ENCODE assay signal across 21 cellular contexts in the genomic region with DNA sequence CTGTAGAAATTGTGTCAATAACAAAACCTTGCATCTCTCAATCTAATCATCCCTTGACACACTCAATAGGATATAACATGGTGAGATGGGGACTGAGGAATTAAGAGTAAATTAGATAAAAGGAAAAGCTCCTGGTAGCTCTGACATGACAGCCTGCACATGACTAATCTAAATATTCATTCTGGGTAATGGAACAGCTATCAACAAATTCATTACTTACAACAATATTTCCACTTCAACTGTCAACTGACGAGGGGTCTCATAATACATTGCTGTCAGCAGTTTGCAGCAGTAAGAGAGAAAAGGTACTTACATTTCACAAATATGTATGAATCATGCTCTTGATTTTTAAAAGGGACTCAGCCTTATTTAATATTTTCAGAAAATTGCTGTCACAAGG.
A peak's percentile ranks its signal among the peaks of the same experiment; 100 is the strongest.
DNase-seq lines count a peak whose midpoint lies in the region; ATAC-seq and FAIRE-seq lines count a peak whose summit lies in the region.
"Had no signal": no experiment of that assay in that cellular context is flagged by ENCODE, and none has a peak within 500 bp of the region (broad histone marks: within the 10 kb centered on the region; RNA-seq: fewer than 3 reads in every experiment).

No MANE protein-coding gene starts in this region.

- DNase-seq in NCI-H1436 (lab: John Stamatoyannopoulos, UW) (peak; percentile 94), NCI-H1436 treated with DMSO at 0.1 percent for 48 hours (lab: John Stamatoyannopoulos, UW) (peak; percentile 100), SW480 (ENCODE audit: low spot score) (no peak), T-cell (no peak)
- DNase-seq in stimulated activated CD4-positive, alpha-beta T cell treated with anti-CD3 and anti-CD28 coated beads, Interleukin-12 subunit alpha, Interleukin-12 subunit beta, amount 100 ng/mL, for 4 hours, result no peak
- DNase-seq: Caco-2; CD4-positive, CD25-positive, alpha-beta regulatory T cell; CD8-positive, alpha-beta T cell; DMS53; DMS79 treated with DMSO at 0.1 percent for 48 hours; GF-D8; H9 had no signal

- H3K36me3 ChIP-seq in endocrine pancreas (ENCODE audit: control insufficient read depth, insufficient read depth, low read length), result no peaks in the 10 kb centered on the region
- H3K36me3 ChIP-seq: BLaER1 had no signal

- peak overlapping the region; percentile 51 for H3K4me3 ChIP-seq in endocrine pancreas (ENCODE audit: control insufficient read depth, insufficient read depth, low read length)
- H3K4me3 ChIP-seq: BLaER1, GM23338 had no signal

- H3K36me3 Mint-ChIP-seq in T-cell, result no peaks in the 10 kb centered on the region
- H3K36me3 Mint-ChIP-seq: CD4-positive, CD25-positive, alpha-beta regulatory T cell; CD8-positive, alpha-beta T cell had no signal

- H3K9me3 ChIP-seq in endocrine pancreas (ENCODE audit: control insufficient read depth, low read length), result no peaks in the 10 kb centered on the region
- H3K9me3 ChIP-seq: BLaER1, Caco-2 had no signal

- POLR2A ChIA-PET in T-cell (lab: Charles Lee), result no interaction called here

- peaks cover 22 to 35% of the 10 kb centered on the region in 2 donors for H3K27me3 Mint-ChIP-seq in T-cell

- H3K27ac Mint-ChIP-seq in T-cell, result no peak overlapping the region
- H3K27ac Mint-ChIP-seq: B cell; CD4-positive, CD25-positive, alpha-beta regulatory T cell; CD8-positive, alpha-beta T cell; GM23338; H9 had no signal

- H3K4me1 Mint-ChIP-seq in T-cell, result no peaks in the 10 kb centered on the region
- H3K4me1 Mint-ChIP-seq: B cell; CD4-positive, CD25-positive, alpha-beta regulatory T cell; GM23338 had no signal

- CTCF ChIA-PET in T-cell (lab: Charles Lee), result no interaction called here

- H3K4me3 Mint-ChIP-seq in T-cell, result no peak overlapping the region
- H3K4me3 Mint-ChIP-seq: B cell; CD4-positive, CD25-positive, alpha-beta regulatory T cell; CD8-positive, alpha-beta T cell; GM23338; H9 had no signal

- no peak overlapping the region for H3K9ac ChIP-seq in endocrine pancreas (ENCODE audit: control insufficient read depth, insufficient read depth, low read length)
- H3K9ac ChIP-seq: BLaER1 had no signal

- peaks cover 0 to 5% (median 4%) of the 10 kb centered on the region in 3 donors for H3K9me3 Mint-ChIP-seq in T-cell
- H3K9me3 Mint-ChIP-seq: GM23338, H9 had no signal

- ATAC-seq in T-cell (replicated peaks in 1 of 4), result no peak
- ATAC-seq in HG03565 (IDR thresholded peaks at IDR 0.05; ENCODE audit: unreplicated experiment), result no peak
- ATAC-seq: CD8-positive, alpha-beta T cell; GM23338; HCT116 had no signal

- peak; percentile 100 for FAIRE-seq in islet of Langerhans (lab: Jason Lieb, UNC)
- FAIRE-seq: GM12891, GM18507 had no signal

- no peaks in the 10 kb centered on the region for H3K27me3 ChIP-seq in endocrine pancreas (ENCODE audit: control insufficient read depth, insufficient read depth, low read length)
- H3K27me3 ChIP-seq: BLaER1 had no signal

- H3K4me1 ChIP-seq in endocrine pancreas (ENCODE audit: control insufficient read depth, insufficient read depth, low read length), result peaks cover 5% of the 10 kb centered on the region
- H3K4me1 ChIP-seq: BLaER1 had no signal

Comparison
In these comparisons a context has a peak if more than half of its experiments do, and no peak if none do; other contexts are left out.
1. DNase-seq: peak in NCI-H1436 (single experiment) and NCI-H1436 treated with DMSO at 0.1 percent for 48 hours (single experiment); none in SW480 (single experiment), stimulated activated CD4-positive, alpha-beta T cell treated with anti-CD3 and anti-CD28 coated beads, Interleukin-12 subunit alpha, Interleukin-12 subunit beta, amount 100 ng/mL, for 4 hours (single experiment) and T-cell (0 of 34).